Comparison of ENCODE assay signal across 29 cellular contexts in the genomic region with DNA sequence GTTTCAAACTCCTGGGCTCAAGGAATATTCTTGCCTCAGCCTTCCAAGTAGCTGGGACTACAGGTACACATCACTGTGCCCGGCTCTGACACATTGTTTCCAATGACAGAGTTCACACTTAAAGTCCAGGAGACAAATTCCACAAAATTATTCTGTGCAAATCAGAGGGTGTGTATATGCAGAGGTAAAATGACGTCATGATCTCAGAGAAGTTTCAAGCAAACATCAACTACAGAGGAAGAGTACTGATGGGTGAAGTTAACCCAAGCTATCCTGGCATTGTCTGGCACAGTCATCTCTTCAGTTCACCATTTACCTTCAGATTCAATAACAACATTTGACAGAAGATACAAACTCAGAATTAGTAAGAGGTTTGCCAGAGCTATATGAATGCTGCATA.
"Had no signal": no experiment of that assay in that cellular context is flagged by ENCODE, and none has a peak within 500 bp of the region (broad histone marks: within the 10 kb centered on the region; RNA-seq: fewer than 3 reads in every experiment).

No MANE protein-coding gene starts in this region.

- H3K9me3 ChIP-seq: ascending aorta had no signal

- H3K4me1 ChIP-seq: ascending aorta had no signal

- DNase-seq: activated B cell treated with CpG ODN at 0.5 μM for 24 hours; activated CD4-positive, alpha-beta memory T cell treated with anti-CD3 and anti-CD28 coated beads for 36 hours; activated CD4-positive, alpha-beta T cell treated with anti-CD3 and anti-CD28 coated beads for 4 hours; activated CD4-positive, alpha-beta T cell treated with anti-CD3 and anti-CD28 coated beads, Interleukin-2, amount 10 ng/mL, durations not matched to agents 24 days and 14 days; activated CD4-positive, alpha-beta T cell treated with anti-CD3 and anti-CD28 coated beads, Interleukin-2, amount 50 U/mL, for 1 hour; activated CD4-positive, alpha-beta T cell treated with anti-CD3 and anti-CD28 coated beads, Interleukin-2, amount 50 U/mL, for 4 hours; activated CD4-positive, CD25-positive, alpha-beta regulatory T cell treated with anti-CD3 and anti-CD28 coated beads, Interleukin-2, amount 50 U/mL, for 72 hours; activated CD8-positive, alpha-beta memory T cell treated with anti-CD3 and anti-CD28 coated beads, Interleukin-2, amount 50 U/mL, for 4 hours; activated CD8-positive, alpha-beta T cell treated with anti-CD3 and anti-CD28 coated beads for 36 hours; activated effector memory CD4-positive, alpha-beta T cell treated with Interleukin-2 at 50 U/mL for 16 hours; activated gamma-delta T cell; activated naive CD4-positive, alpha-beta T cell treated with anti-CD3 and anti-CD28 coated beads, Interleukin-2, amount 10 ng/mL, durations not matched to agents 7 days and 5 days; activated naive CD4-positive, alpha-beta T cell treated with Interleukin-2 at 50 U/mL for 16 hours; activated naive CD8-positive, alpha-beta T cell treated with anti-CD3 and anti-CD28 coated beads, Interleukin-2, amount 10 ng/mL, durations not matched to agents 7 days and 5 days; activated naive CD8-positive, alpha-beta T cell treated with anti-CD3 and anti-CD28 coated beads, Interleukin-2, amount 50 U/mL, for 24 hours; activated T-cell treated with anti-CD3 and anti-CD28 coated beads for 4 hours; activated T-cell treated with anti-CD3 and anti-CD28 coated beads, Interleukin-2, amount 50 U/mL, for 1 hour; activated T-cell treated with anti-CD3 and anti-CD28 coated beads, Interleukin-2, amount 50 U/mL, for 48 hours; amygdala; anterior cingulate cortex; central memory CD4-positive, alpha-beta T cell; T-helper 1 cell; T-helper 2 cell; T-helper 9 cell had no signal

- H3K36me3 ChIP-seq: ascending aorta, cardiac muscle cell had no signal

- FAIRE-seq: bronchial epithelial cell, TTC549 had no signal

- H3K4me3 ChIP-seq: ascending aorta, cardiac muscle cell had no signal

- ATAC-seq: activated CD8-positive, alpha-beta T cell treated with anti-CD3 and anti-CD28 coated beads for 36 hours; activated naive CD8-positive, alpha-beta T cell treated with anti-CD3 and anti-CD28 coated beads, Interleukin-2, amount 50 U/mL, for 24 hours had no signal

- H3K27me3 ChIP-seq: ascending aorta, cardiac muscle cell had no signal

- H3K27ac ChIP-seq: ascending aorta, cardiac muscle cell, VCaP had no signal
